Comparison of ENCODE assay signal across 18 cellular contexts in genomic region chr16:85984211-85984880, GRCh38.
A peak's percentile ranks its signal among the peaks of the same experiment; 100 is the strongest.
DNase-seq lines count a peak whose midpoint lies in the region; ATAC-seq and TF ChIP-seq lines count a peak whose summit lies in the region.
"Had no signal": no experiment of that assay in that cellular context is flagged by ENCODE, and none has a peak within 500 bp of the region (broad histone marks: within the 10 kb centered on the region; RNA-seq: fewer than 3 reads in every experiment).

No MANE protein-coding gene starts in this region.

- H3K9me3 ChIP-seq in endodermal cell (ENCODE audit: control insufficient read depth, low read length), result no peaks in the 10 kb centered on the region
- no peaks in the 10 kb centered on the region for H3K9me3 ChIP-seq in effector memory CD4-positive, alpha-beta T cell (ENCODE audit: control insufficient read depth, low read length)
- H3K9me3 ChIP-seq: psoas muscle had no signal

- H3K4me3 Mint-ChIP-seq in activated T-cell treated with anti-CD3 and anti-CD28 coated beads, Interleukin-2, amount 50 U/mL, for 24 hours, result no peak overlapping the region
- no peak overlapping the region for H3K4me3 Mint-ChIP-seq in activated T-cell treated with anti-CD3 and anti-CD28 coated beads, Interleukin-2, amount 50 U/mL, for 4 hours
- H3K4me3 Mint-ChIP-seq in endodermal cell, result no peak overlapping the region
- H3K4me3 Mint-ChIP-seq: CD4-positive, alpha-beta memory T cell; nephron had no signal

- no peaks in the 10 kb centered on the region for H3K9me3 Mint-ChIP-seq in activated T-cell treated with anti-CD3 and anti-CD28 coated beads, Interleukin-2, amount 50 U/mL, for 24 hours
- no peaks in the 10 kb centered on the region for H3K9me3 Mint-ChIP-seq in activated T-cell treated with anti-CD3 and anti-CD28 coated beads, Interleukin-2, amount 50 U/mL, for 4 hours
- H3K9me3 Mint-ChIP-seq in endodermal cell, result no peaks in the 10 kb centered on the region
- H3K9me3 Mint-ChIP-seq: CD4-positive, alpha-beta memory T cell; nephron had no signal

- no peaks in the 10 kb centered on the region for H3K4me1 ChIP-seq in endodermal cell (ENCODE audit: control insufficient read depth, insufficient read depth, low read length)
- peaks cover 3% of the 10 kb centered on the region for H3K4me1 ChIP-seq in effector memory CD4-positive, alpha-beta T cell (ENCODE audit: control insufficient read depth, insufficient read depth, low read length, poor library complexity, severe bottlenecking)
- H3K4me1 ChIP-seq: psoas muscle had no signal

- no peak for ATAC-seq in activated T-cell treated with anti-CD3 and anti-CD28 coated beads, Interleukin-2, amount 50 U/mL, for 4 hours
- no peak for ATAC-seq in GM21529 (IDR thresholded peaks at IDR 0.05; ENCODE audit: unreplicated experiment)
- ATAC-seq: esophagus mucosa, psoas muscle had no signal

- H3K36me3 Mint-ChIP-seq in activated T-cell treated with anti-CD3 and anti-CD28 coated beads, Interleukin-2, amount 50 U/mL, for 24 hours (ENCODE audit: low read depth), result no peaks in the 10 kb centered on the region
- no peaks in the 10 kb centered on the region for H3K36me3 Mint-ChIP-seq in activated T-cell treated with anti-CD3 and anti-CD28 coated beads, Interleukin-2, amount 50 U/mL, for 4 hours (ENCODE audit: insufficient read depth)
- H3K36me3 Mint-ChIP-seq in endodermal cell (ENCODE audit: low read depth), result no peaks in the 10 kb centered on the region
- H3K36me3 Mint-ChIP-seq: CD4-positive, alpha-beta memory T cell had no signal

- H3K27ac ChIP-seq in endodermal cell (ENCODE audit: low read depth, low read length), result no peak overlapping the region
- no peak overlapping the region for H3K27ac ChIP-seq in effector memory CD4-positive, alpha-beta T cell (ENCODE audit: insufficient read depth, low read length, poor library complexity, severe bottlenecking)
- H3K27ac ChIP-seq: psoas muscle had no signal

- peaks cover 62% of the 10 kb centered on the region for H3K4me1 Mint-ChIP-seq in activated T-cell treated with anti-CD3 and anti-CD28 coated beads, Interleukin-2, amount 50 U/mL, for 24 hours (ENCODE audit: low read depth)
- peaks cover 46% of the 10 kb centered on the region for H3K4me1 Mint-ChIP-seq in activated T-cell treated with anti-CD3 and anti-CD28 coated beads, Interleukin-2, amount 50 U/mL, for 4 hours (ENCODE audit: low read depth)
- H3K4me1 Mint-ChIP-seq in endodermal cell, result no peaks in the 10 kb centered on the region

- DNase-seq in activated T-cell treated with anti-CD3 and anti-CD28 coated beads, Interleukin-2, amount 50 U/mL, for 24 hours, result peak; percentile 34
- no peak for DNase-seq in activated T-cell treated with anti-CD3 and anti-CD28 coated beads, Interleukin-2, amount 50 U/mL, for 4 hours
- DNase-seq in MV-4-11 (lab: John Stamatoyannopoulos, UW), result peak; percentile 68
- DNase-seq in endodermal cell, result peak; percentile 36
- DNase-seq in stimulated activated CD8-positive, alpha-beta memory T cell treated with anti-CD3 and anti-CD28 coated beads, Interleukin-4, amount 100 ng/mL, for 48 hours, result peak; percentile 20
- DNase-seq in stimulated activated naive CD4-positive, alpha-beta T cell treated with Interleukin-2 at 50 U/mL for 16 hours (lab: John Stamatoyannopoulos, UW), result no peak
- no peak for DNase-seq in effector memory CD4-positive, alpha-beta T cell
- DNase-seq: activated CD4-positive, CD25-positive, alpha-beta regulatory T cell; CD4-positive, alpha-beta memory T cell; dermis blood vessel endothelial cell; DMS79 treated with DMSO at 0.1 percent for 48 hours; NCI-H187; NCI-H345; psoas muscle; T-helper 1 cell had no signal

- H3K27me3 Mint-ChIP-seq in activated T-cell treated with anti-CD3 and anti-CD28 coated beads, Interleukin-2, amount 50 U/mL, for 24 hours, result peaks cover 8% of the 10 kb centered on the region
- H3K27me3 Mint-ChIP-seq in activated T-cell treated with anti-CD3 and anti-CD28 coated beads, Interleukin-2, amount 50 U/mL, for 4 hours (ENCODE audit: low read depth), result peaks cover 3% of the 10 kb centered on the region
- peaks cover 3% of the 10 kb centered on the region for H3K27me3 Mint-ChIP-seq in endodermal cell (ENCODE audit: insufficient read depth)

- no peaks in the 10 kb centered on the region for H3K36me3 ChIP-seq in endodermal cell (ENCODE audit: control insufficient read depth, insufficient read depth, low read length)
- no peaks in the 10 kb centered on the region for H3K36me3 ChIP-seq in effector memory CD4-positive, alpha-beta T cell (ENCODE audit: control insufficient read depth, insufficient read depth, low read length)

- no peak for TF ChIP-seq CTCF in endodermal cell (conservative IDR thresholded peaks at IDR 0.05)

- peak overlapping the region; percentile 80 for H3K27ac Mint-ChIP-seq in activated T-cell treated with anti-CD3 and anti-CD28 coated beads, Interleukin-2, amount 50 U/mL, for 24 hours
- H3K27ac Mint-ChIP-seq in endodermal cell, result no peak overlapping the region
- H3K27ac Mint-ChIP-seq: nephron had no signal

- no peaks in the 10 kb centered on the region for H3K27me3 ChIP-seq in endodermal cell (ENCODE audit: control insufficient read depth, insufficient read depth, low read length, poor library complexity, severe bottlenecking)
- no peaks in the 10 kb centered on the region for H3K27me3 ChIP-seq in effector memory CD4-positive, alpha-beta T cell (replicated peaks; ENCODE audit: control insufficient read depth, insufficient read depth, low read length, poor library complexity, severe bottlenecking)

- H3K4me3 ChIP-seq in endodermal cell (ENCODE audit: low read length), result no peak overlapping the region
- H3K4me3 ChIP-seq in effector memory CD4-positive, alpha-beta T cell (ENCODE audit: insufficient read depth, low read depth, low read length, poor library complexity, severe bottlenecking), result no peak overlapping the region
- H3K4me3 ChIP-seq: psoas muscle had no signal

- no peak overlapping the region for H3K9ac ChIP-seq in endodermal cell (ENCODE audit: extremely low read depth, low read length, poor library complexity, severe bottlenecking)

- 92 to 93% methylated on average over 10 to 14 of the region's 14 CpGs for WGBS in endodermal cell (ENCODE audit: insufficient coverage in 1 of 2, insufficient read length in 1 of 2), 2 experiments

Comparison
In these comparisons a context has a peak if more than half of its experiments do, and no peak if none do; other contexts are left out.
1. DNase-seq: peak in activated T-cell treated with anti-CD3 and anti-CD28 coated beads, Interleukin-2, amount 50 U/mL, for 24 hours (single experiment), MV-4-11 (single experiment), endodermal cell (single experiment) and stimulated activated CD8-positive, alpha-beta memory T cell treated with anti-CD3 and anti-CD28 coated beads, Interleukin-4, amount 100 ng/mL, for 48 hours (single experiment); none in activated T-cell treated with anti-CD3 and anti-CD28 coated beads, Interleukin-2, amount 50 U/mL, for 4 hours (single experiment), stimulated activated naive CD4-positive, alpha-beta T cell treated with Interleukin-2 at 50 U/mL for 16 hours (single experiment) and effector memory CD4-positive, alpha-beta T cell (0 of 3).